Comparison of ENCODE assay signal across 27 cellular contexts in the genomic region with DNA sequence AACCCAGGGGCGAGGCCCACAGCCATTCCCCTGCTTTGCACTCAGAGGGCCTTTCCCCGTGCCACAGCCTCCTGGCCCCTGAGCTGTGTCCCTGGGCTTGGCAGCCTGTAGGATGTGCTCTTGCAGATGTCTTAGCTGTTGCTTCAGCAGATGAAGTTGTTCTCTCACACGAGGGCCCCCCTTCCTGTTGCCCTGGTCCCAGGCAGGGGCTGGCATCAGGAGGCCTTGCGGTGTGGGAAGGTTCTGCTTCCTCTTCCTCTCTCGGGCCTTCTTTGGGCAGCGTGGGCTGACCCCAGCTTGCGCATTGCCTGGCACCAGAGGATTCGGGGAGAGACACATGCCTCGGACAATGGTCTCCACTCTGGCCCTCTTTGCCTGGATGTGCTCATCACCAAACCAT. TPM values are rescaled to one million over a fixed set of nuclear protein-coding genes. Genes with fewer than 3 reads are reported as not detected.
DNase-seq lines count a peak whose midpoint lies in the region; ATAC-seq and TF ChIP-seq lines count a peak whose summit lies in the region.
"Had no signal": no experiment of that assay in that cellular context is flagged by ENCODE, and none has a peak within 500 bp of the region (broad histone marks: within the 10 kb centered on the region; RNA-seq: fewer than 3 reads in every experiment).

No MANE protein-coding gene starts in this region.

- H2AFZ ChIP-seq in OCI-LY7 (ENCODE audit: low read length) = no peak overlapping the region

- no peak overlapping the region for H3K4me2 ChIP-seq in OCI-LY7 (ENCODE audit: low read length)

- BruUV-seq in OCI-LY7 (replicated peaks; lab: Mats Ljungman, UMichigan) = no TSS peak

- DNase-seq in SIG-M5 treated with dmso at 0.1 percent for 504 hours (lab: John Stamatoyannopoulos, UW; ENCODE audit: unreplicated experiment) = peak; percentile 16
- DNase-seq in SIG-M5 (lab: John Stamatoyannopoulos, UW) = no peak
- peak; percentile 23 to 33 for DNase-seq in NOMO-1 (lab: John Stamatoyannopoulos, UW; ENCODE audit: unreplicated experiment in 2 of 2)
- peak; percentile 54 to 81 for DNase-seq in left lung
- peak in 28 of 49 donors; percentile 4 to 67 (median 26) for DNase-seq in substantia nigra (lab: John Stamatoyannopoulos, UW)
- DNase-seq in OCI-LY7 (ENCODE audit: low spot score) = no peak
- DNase-seq: activated B cell treated with CpG ODN at 0.5 μM for 24 hours; activated naive CD4-positive, alpha-beta T cell treated with anti-CD3 and anti-CD28 coated beads for 36 hours; activated T-cell treated with anti-CD3 and anti-CD28 coated beads, Interleukin-2, amount 50 U/mL, for 24 hours; Caco-2; effector CD4-positive, alpha-beta T cell; naive B cell; NCI-H1417 treated with DMSO at 0.1 percent for 48 hours; NCI-H2171 treated with DMSO at 0.1 percent for 48 hours; NCI-H526 treated with DMSO at 0.1 percent for 48 hours; OCI-M1; stimulated activated CD4-positive, alpha-beta T cell treated with anti-CD3 and anti-CD28 coated beads, Interleukin-1b, Interleukin-23, amount 100 ng/mL, for 48 hours; stimulated activated naive CD8-positive, alpha-beta T cell treated with anti-CD3 and anti-CD28 coated beads, Interleukin-15, Interleukin-2, amounts not matched to agents 100 U/mL and 50 U/mL, for 24 hours; T-helper 17 cell had no signal

- TF ChIP-seq CTCF in left lung (IDR thresholded peaks at IDR 0.05) = no peak
- TF ChIP-seq CTCF in OCI-LY7 (conservative IDR thresholded peaks at IDR 0.05; ENCODE audit: low read length) = no peak

- H3K27me3 ChIP-seq in left lung = no peaks in the 10 kb centered on the region
- H3K27me3 ChIP-seq: pancreas, tibial nerve had no signal

- CTCF ChIA-PET in OCI-LY7 (lab: Charles Lee; ENCODE audit: unreplicated experiment) = interaction anchor here (3.0 kb wide), 1 partner anchor 42 kb away, joined by 16 read pairs; no protein-coding TSS in a partner anchor

- H3K79me2 ChIP-seq in OCI-LY7 (ENCODE audit: insufficient read depth, low read depth, low read length) = no peaks in the 10 kb centered on the region

- H3K36me3 ChIP-seq in left lung (no peaks in the 10 kb centered on the region), OCI-LY7 (ENCODE audit: insufficient read depth, low read length) (no peaks in the 10 kb centered on the region)
- H3K36me3 ChIP-seq: pancreas, SJSA1, tibial nerve had no signal

- H3K9me2 ChIP-seq in OCI-LY7 (ENCODE audit: insufficient read depth, low read length) = no peaks in the 10 kb centered on the region

- H3K4me3 ChIP-seq in left lung (no peak overlapping the region), OCI-LY7 (ENCODE audit: low read depth, low read length, poor library complexity, severe bottlenecking) (no peak overlapping the region)
- H3K4me3 ChIP-seq: pancreas, SJSA1, tibial nerve had no signal

- intact Hi-C loops in left lung (cut with DNase I) = loop anchor here in 1 of 2 donors (5.0 kb wide), 1 partner anchor 44 kb away; no protein-coding TSS in a partner anchor
- intact Hi-C loops in OCI-LY7 (cut with micrococcal nuclease; ENCODE audit: unreplicated experiment) = loop anchor here (10.0 kb wide), 1 partner anchor 442 kb away; no protein-coding TSS in a partner anchor

- H3K9me3 ChIP-seq in left lung (no peaks in the 10 kb centered on the region), OCI-LY7 (ENCODE audit: low read length) (no peaks in the 10 kb centered on the region)
- H3K9me3 ChIP-seq: Caco-2, pancreas, SJSA1, tibial nerve had no signal

- H4K20me1 ChIP-seq in OCI-LY7 (ENCODE audit: insufficient read depth, low read length) = no peaks in the 10 kb centered on the region

- POLR2A ChIA-PET in OCI-LY7 (lab: Charles Lee) = interaction anchor here (0.6 to 1.9 kb wide), 3 partner anchors 9 to 15 kb away, joined by 3 to 6 read pairs (median 3); no protein-coding TSS in a partner anchor

- peak; percentile 54 for ATAC-seq in left lung
- ATAC-seq in HG03108 (IDR thresholded peaks at IDR 0.05; ENCODE audit: unreplicated experiment) = no peak
- no peak for ATAC-seq in GM18502 (IDR thresholded peaks at IDR 0.05; ENCODE audit: poor library complexity, unreplicated experiment)
- ATAC-seq: HCT116; stimulated activated naive CD8-positive, alpha-beta T cell treated with anti-CD3 and anti-CD28 coated beads, Interleukin-15, Interleukin-2, amounts not matched to agents 100 U/mL and 50 U/mL, for 24 hours; T-helper 17 cell had no signal

- H3K4me1 ChIP-seq in left lung (peaks cover 0 to 9% of the 10 kb centered on the region in 2 donors), OCI-LY7 (ENCODE audit: insufficient read depth, low read length, poor library complexity, severe bottlenecking) (no peaks in the 10 kb centered on the region)
- H3K4me1 ChIP-seq: Caco-2, pancreas, SJSA1 had no signal

- H3K27ac ChIP-seq in left lung (no peak overlapping the region), substantia nigra (ENCODE audit: low read depth, low read length, poor library complexity, severe bottlenecking) (no peak overlapping the region), OCI-LY7 (ENCODE audit: low read depth, low read length, poor library complexity, severe bottlenecking) (no peak overlapping the region)
- H3K27ac ChIP-seq: 22Rv1, pancreas, SJSA1, tibial nerve had no signal

RNA-seq across cellular contexts. Expression of a gene that starts 12.7 kb away (rescaled TPM):
- under 1 TPM in 1 of 2 donors, not detected in 1; 0.08 TPM for total RNA-seq in left lung
- total RNA-seq in OCI-LY7 (2014; rRNA removed; shearing (Covaris generic)) = 0.35 and 0.51 TPM in 2 replicates
- total RNA-seq in OCI-LY7 (2022) = 0.74 and 0.76 TPM in 2 replicates
- total RNA-seq: activated B cell treated with CpG ODN at 0.5 μM for 24 hours, Caco-2, frontal cortex, pancreas, SJSA1, T-helper 17 cell, tibial nerve had no signal

RNA-seq across cellular contexts. Expression of a gene that starts 18.4 kb away (rescaled TPM):
- 10 to 100 TPM; 88.3 to 98.6 TPM for total RNA-seq in left lung
- total RNA-seq in OCI-LY7 (2014; rRNA removed; shearing (Covaris generic)) = 70.2 and 74.4 TPM in 2 replicates
- 95.1 and 95.7 TPM in 2 replicates for total RNA-seq in OCI-LY7 (2022)

RNA-seq across cellular contexts. Expression of a gene that starts 59.8 kb away (rescaled TPM):
- total RNA-seq in left lung (1 to 10 TPM; 5.6 to 6.7 TPM), OCI-LY7 (2022) (14.0 and 15.3 TPM in 2 replicates)
- 6.1 and 11.3 TPM in 2 replicates for total RNA-seq in OCI-LY7 (2014; rRNA removed; shearing (Covaris generic))
- total RNA-seq: SJSA1 had no signal

Comparison
In these comparisons a context has a peak if more than half of its experiments do, and no peak if none do; other contexts are left out.
1. DNase-seq: peak in SIG-M5 treated with dmso at 0.1 percent for 504 hours (single experiment), NOMO-1 (2 of 2), left lung (2 of 2) and substantia nigra (28 of 49); none in SIG-M5 (single experiment) and OCI-LY7 (single experiment).